ENCODE assay signal across 14 cellular contexts in the genomic region with DNA sequence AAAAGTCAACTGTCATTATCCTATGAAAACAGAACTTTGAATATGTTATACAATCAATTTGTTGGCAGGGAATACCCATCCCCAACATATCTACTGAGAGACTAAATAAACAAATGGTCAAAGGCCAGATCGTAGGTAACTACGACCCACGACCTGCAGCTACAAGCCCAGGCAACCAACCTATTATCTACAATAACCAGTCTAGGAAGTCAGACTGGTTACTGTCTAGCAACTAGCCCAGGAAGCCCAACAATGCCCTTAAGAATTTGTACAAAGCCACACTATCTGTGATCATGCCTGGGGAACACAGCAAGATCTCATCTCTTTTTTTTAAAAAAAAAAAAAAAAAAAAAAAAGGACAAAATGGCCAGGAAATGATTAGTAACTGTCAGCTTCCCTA. TPM values are rescaled to one million over a fixed set of nuclear protein-coding genes. Genes with fewer than 3 reads are reported as not detected.
DNase-seq lines count a peak whose midpoint lies in the region; ATAC-seq, FAIRE-seq and TF ChIP-seq lines count a peak whose summit lies in the region.
"Had no signal": no experiment of that assay in that cellular context is flagged by ENCODE, and none has a peak within 500 bp of the region (broad histone marks: within the 10 kb centered on the region; RNA-seq: fewer than 3 reads in every experiment).

No MANE protein-coding gene starts in this region.

- H3K4me3 ChIP-seq in bronchial epithelial cell (ENCODE audit: low read depth, low read length): no peak overlapping the region

- peak; percentile 9 for DNase-seq in NCI-H69 (lab: John Stamatoyannopoulos, UW)
- DNase-seq in bronchial epithelial cell (ENCODE audit: low read depth): peak; percentile 14
- DNase-seq in foreskin melanocyte: peak; percentile 16
- no peak for DNase-seq in NCI-H1048 (lab: John Stamatoyannopoulos, UW)
- no peak for DNase-seq in AG08395 (ENCODE audit: low spot score)
- no peak for DNase-seq in left ventricle myocardium superior
- DNase-seq: ACHN; AML-193; Caco-2; CD4-positive, alpha-beta T cell; GF-D8; GOT3; H9 had no signal

- no peak for ATAC-seq in left ventricle myocardium superior

- intact Hi-C loops in left ventricle myocardium superior (cut with micrococcal nuclease): loop anchor here (5.0 kb wide), 1 partner anchor 436 kb away; no protein-coding TSS in a partner anchor

- H3K36me3 ChIP-seq in bronchial epithelial cell (ENCODE audit: control insufficient read depth, insufficient read depth, low read length): no peaks in the 10 kb centered on the region

- TF ChIP-seq CTCF in bronchial epithelial cell (IDR thresholded peaks at IDR 0.05; ENCODE audit: insufficient read depth, low read length, severe bottlenecking): no peak

- no peak for FAIRE-seq in bronchial epithelial cell (lab: Jason Lieb, UNC)
- FAIRE-seq: A204.1 had no signal

- no peaks in the 10 kb centered on the region for H3K27me3 ChIP-seq in bronchial epithelial cell (ENCODE audit: control insufficient read depth, insufficient read depth, low read length)

RNA-seq across cellular contexts. Expression of gene SMYD3, which starts 58.7 kb away (rescaled TPM):
- total RNA-seq in bronchial epithelial cell: 6.8 and 17.4 TPM in 2 replicates
- 8.2 TPM for total RNA-seq in left ventricle myocardium superior

Comparison
In these comparisons a context has a peak if more than half of its experiments do, and no peak if none do; other contexts are left out.
1. DNase-seq: peak in NCI-H69 (single experiment), bronchial epithelial cell (single experiment) and foreskin melanocyte (single experiment); none in NCI-H1048 (single experiment), AG08395 (single experiment) and left ventricle myocardium superior (single experiment).